1 cellular context compared by ENCODE assay signal in the genomic region with DNA sequence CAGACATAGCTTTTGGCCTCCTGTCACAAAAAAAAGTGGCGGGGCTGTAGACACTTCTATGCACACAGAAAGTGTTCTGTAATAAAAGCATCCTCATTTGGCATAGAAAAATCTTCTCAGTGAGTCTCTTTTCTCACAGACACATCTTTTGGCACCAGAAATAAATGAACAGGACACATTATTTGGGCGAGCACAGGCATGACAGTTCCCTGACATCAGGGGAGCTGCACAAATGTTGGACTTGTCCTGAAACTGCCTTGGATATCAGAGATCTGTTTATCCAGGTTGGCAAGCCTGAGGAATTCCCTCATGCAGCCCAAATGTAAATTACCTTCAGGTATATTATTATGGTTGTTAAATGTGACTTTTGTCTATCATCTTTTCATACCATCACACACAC.
TF ChIP-seq lines count a peak whose summit lies in the region.

No MANE protein-coding gene starts in this region.

TF ChIP-seq in WTC11, 78 proteins besides CTCF, POLR2A, EP300 and RAD21 (continued from another document):
- TF ChIP-seq, protein P1, sequence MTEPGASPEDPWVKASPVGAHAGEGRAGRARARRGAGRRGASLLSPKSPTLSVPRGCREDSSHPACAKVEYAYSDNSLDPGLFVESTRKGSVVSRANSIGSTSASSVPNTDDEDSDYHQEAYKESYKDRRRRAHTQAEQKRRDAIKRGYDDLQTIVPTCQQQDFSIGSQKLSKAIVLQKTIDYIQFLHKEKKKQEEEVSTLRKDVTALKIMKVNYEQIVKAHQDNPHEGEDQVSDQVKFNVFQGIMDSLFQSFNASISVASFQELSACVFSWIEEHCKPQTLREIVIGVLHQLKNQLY (CRISPR knock-in tag; IDR thresholded peaks at IDR 0.05) = no peak
- no peak for TF ChIP-seq EMX1 (CRISPR knock-in tag; IDR thresholded peaks at IDR 0.05)
TF ChIP-seq in WTC11: peak in this region for 0.
